ENCODE assay signal across 8 cellular contexts in genomic region chr14:39113685-39114072, GRCh38. TPM values are rescaled to one million over a fixed set of nuclear protein-coding genes. Genes with fewer than 3 reads are reported as not detected.
DNase-seq lines count a peak whose midpoint lies in the region; ATAC-seq and TF ChIP-seq lines count a peak whose summit lies in the region.

No MANE protein-coding gene starts in this region.

- H3K9me3 ChIP-seq in adrenal gland (replicated peaks in 1 of 3) (no peaks in the 10 kb centered on the region), left lung (no peaks in the 10 kb centered on the region), tibial artery (no peaks in the 10 kb centered on the region)

- H3K27ac Mint-ChIP-seq in activated T-cell treated with anti-CD3 and anti-CD28 coated beads, Interleukin-2, amount 50 U/mL, for 24 hours, result peak overlapping the region; percentile 98

- WGBS in adrenal gland, 4 donors, result 48 to 61% (median 51%) methylated on average over 3 of the region's 3 CpGs

- peaks cover 0 to 17% of the 10 kb centered on the region in 2 donors for H3K4me1 ChIP-seq in adrenal gland (replicated peaks in 1 of 2)
- H3K4me1 ChIP-seq in left lung, result peaks cover 0 to 14% of the 10 kb centered on the region in 2 donors
- H3K4me1 ChIP-seq in tibial artery, result peaks cover 0 to 11% (median 5%) of the 10 kb centered on the region in 4 donors

- DNase-seq in activated T-cell treated with anti-CD3 and anti-CD28 coated beads, Interleukin-2, amount 50 U/mL, for 24 hours, result no peak
- no peak for DNase-seq in activated T-cell treated with anti-CD3 and anti-CD28 coated beads, Interleukin-2, amount 50 U/mL, for 48 hours
- DNase-seq in adrenal gland (no peak), left lung (no peak), tibial artery (no peak)
- no peak for DNase-seq in stimulated activated CD8-positive, alpha-beta memory T cell treated with anti-CD3 and anti-CD28 coated beads, Interleukin-4, amount 100 ng/mL, for 48 hours
- DNase-seq in activated CD4-positive, CD25-positive, alpha-beta regulatory T cell (lab: John Stamatoyannopoulos, UW), result no peak

- peak overlapping the region; percentile 99 for H3K4me3 Mint-ChIP-seq in activated T-cell treated with anti-CD3 and anti-CD28 coated beads, Interleukin-2, amount 50 U/mL, for 24 hours

- H3K27me3 ChIP-seq in adrenal gland (no peaks in the 10 kb centered on the region), left lung (no peaks in the 10 kb centered on the region), tibial artery (no peaks in the 10 kb centered on the region)

- ATAC-seq in left lung (peak; percentile 5), HG03439 (IDR thresholded peaks at IDR 0.05; ENCODE audit: unreplicated experiment) (no peak)

- H3K36me3 Mint-ChIP-seq in activated T-cell treated with anti-CD3 and anti-CD28 coated beads, Interleukin-2, amount 50 U/mL, for 24 hours (ENCODE audit: low read depth), result peaks cover 33% of the 10 kb centered on the region

- intact Hi-C loops in adrenal gland (cut with DNase I), result loop anchor here (10.0 kb wide), 1 partner anchor 51 kb away; no protein-coding TSS in a partner anchor
- intact Hi-C loops in left lung (cut with DNase I), result no loop called here
- intact Hi-C loops in tibial artery (cut with DNase I; ENCODE audit: low total_unique reads), result no loop called here

- H3K27ac ChIP-seq in adrenal gland (peak overlapping the region; percentile 3 to 76 (median 67)), left lung (peak overlapping the region; percentile 49 to 76), tibial artery (peak overlapping the region; percentile 74 to 82)

- TF ChIP-seq CTCF in adrenal gland (IDR thresholded peaks at IDR 0.05), result no peak
- no peak for TF ChIP-seq CTCF in left lung (IDR thresholded peaks at IDR 0.05)
- no peak for TF ChIP-seq CTCF in tibial artery (IDR thresholded peaks at IDR 0.05)

- H3K36me3 ChIP-seq in adrenal gland (replicated peaks in 1 of 2) (peaks cover 0 to 3% of the 10 kb centered on the region in 2 donors), left lung (peaks cover 0 to 7% of the 10 kb centered on the region in 2 donors), tibial artery (peaks cover under 1 to 13% (median 6%) of the 10 kb centered on the region in 3 donors)

- no peaks in the 10 kb centered on the region for H3K9me3 Mint-ChIP-seq in activated T-cell treated with anti-CD3 and anti-CD28 coated beads, Interleukin-2, amount 50 U/mL, for 24 hours

- H3K4me1 Mint-ChIP-seq in activated T-cell treated with anti-CD3 and anti-CD28 coated beads, Interleukin-2, amount 50 U/mL, for 24 hours (ENCODE audit: low read depth), result peaks cover 34% of the 10 kb centered on the region

- no peak for TF ChIP-seq POLR2A in adrenal gland (IDR thresholded peaks at IDR 0.05)

- peak overlapping the region in 3 of 4 donors; percentile 42 to 66 (median 49) for H3K4me3 ChIP-seq in adrenal gland
- H3K4me3 ChIP-seq in left lung, result peak overlapping the region; percentile 54 to 69
- H3K4me3 ChIP-seq in tibial artery, result peak overlapping the region; percentile 65 to 69

- H3K27me3 Mint-ChIP-seq in activated T-cell treated with anti-CD3 and anti-CD28 coated beads, Interleukin-2, amount 50 U/mL, for 24 hours, result no peaks in the 10 kb centered on the region

RNA-seq across cellular contexts. Expression of gene GEMIN2, which starts 0.4 kb away (rescaled TPM):
- total RNA-seq in adrenal gland (10 to 100 TPM in 4 of 8 donors, 1 to 10 TPM in 4; 1.1 to 18.4 (median 10.1) TPM), left lung (10 to 100 TPM in 1 of 2 donors, 1 to 10 TPM in 1; 7.3 to 10.4 TPM)
- polyA plus RNA-seq in adrenal gland, result 10 to 100 TPM in 1 of 3 donors, 1 to 10 TPM in 2; 6.6 to 12.4 (median 8.5) TPM

RNA-seq across cellular contexts. Expression of gene SEC23A, which starts 10.6 kb away (rescaled TPM):
- total RNA-seq in adrenal gland (100 to 1,000 TPM in 3 of 8 donors, 10 to 100 TPM in 5; 72.0 to 201 (median 98.1) TPM), left lung (10 to 100 TPM; 66.1 to 81.7 TPM)
- 10 to 100 TPM; 10.9 to 86.2 (median 15.5) TPM for polyA plus RNA-seq in adrenal gland

RNA-seq across cellular contexts. Expression of gene TRAPPC6B, which starts 56.5 kb away (rescaled TPM):
- total RNA-seq in adrenal gland (10 to 100 TPM; 19.7 to 46.6 (median 32.4) TPM), left lung (10 to 100 TPM; 23.0 to 25.3 TPM)
- 10 to 100 TPM; 11.1 to 42.2 (median 13.4) TPM for polyA plus RNA-seq in adrenal gland

Comparison
In these comparisons a context has a peak if more than half of its experiments do, and no peak if none do; other contexts are left out.
1. intact Hi-C loops: an anchor here in adrenal gland (10.0 kb wide); none called in left lung and tibial artery.